ENCODE assay signal across 1 cellular context in the genomic region with DNA sequence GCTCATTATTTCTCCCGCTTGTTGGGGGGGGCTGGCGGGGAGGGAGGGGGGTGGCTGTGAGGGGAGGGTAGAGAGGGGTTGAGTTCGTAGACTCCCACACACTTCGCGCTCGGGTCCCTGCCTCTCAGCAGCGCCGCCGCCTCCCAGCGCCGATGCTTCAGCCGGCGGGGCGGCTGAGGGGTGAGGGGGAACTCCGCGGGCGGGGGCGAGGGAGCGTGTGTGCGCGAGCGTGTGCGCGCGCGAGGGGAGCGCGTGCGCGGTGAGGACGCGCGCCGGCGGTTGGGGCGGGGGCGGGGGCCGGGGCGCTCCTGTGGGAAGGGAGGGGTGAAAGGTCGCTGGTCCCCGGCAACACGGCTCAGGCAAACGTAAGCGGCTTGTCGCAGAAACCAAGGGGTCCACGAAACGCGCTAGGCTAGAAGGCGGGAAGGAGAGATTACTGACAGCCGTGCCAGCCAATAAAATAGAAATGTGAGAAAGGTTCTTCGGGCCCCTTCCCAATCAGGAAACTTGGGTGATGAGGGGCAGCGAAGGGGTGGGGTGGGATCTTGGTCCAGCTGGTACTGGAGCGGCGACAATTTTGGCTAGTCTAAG.
TF ChIP-seq lines count a peak whose summit lies in the region.

No MANE protein-coding gene starts in this region.

TF ChIP-seq in HepG2, 621 proteins besides CTCF, POLR2A, EP300 and RAD21 (continued from another document and continues in another):
- TF ChIP-seq AHDC1 (CRISPR knock-in tag; IDR thresholded peaks at IDR 0.05; ENCODE audit: borderline replicate concordance) (peak; percentile 36; the same call in 1 of the 2 replicates), MTF2 (CRISPR knock-in tag; IDR thresholded peaks at IDR 0.05; ENCODE audit: borderline replicate concordance) (peak; percentile 42; the same call in 1 of the 2 replicates), ZNF709 (CRISPR knock-in tag; IDR thresholded peaks at IDR 0.05) (peak; percentile 27; the same call in 1 of the 2 replicates), UBTF (CRISPR knock-in tag; IDR thresholded peaks at IDR 0.05) (peak; percentile 18; the same call in 1 of the 2 replicates), ZFX (CRISPR knock-in tag; IDR thresholded peaks at IDR 0.05; ENCODE audit: low read depth) (no peak), ZNF790 (CRISPR knock-in tag; IDR thresholded peaks at IDR 0.05; ENCODE audit: borderline replicate concordance) (0 out of 2 replicates have a peak, but pooled peaks have one; percentile 14), YEATS4 (CRISPR knock-in tag; IDR thresholded peaks at IDR 0.05; ENCODE audit: borderline replicate concordance) (peak; percentile 30), SP2 (CRISPR knock-in tag; IDR thresholded peaks at IDR 0.05) (peak; percentile 92), LCORL (IDR thresholded peaks at IDR 0.05) (no peak), LCORL (CRISPR knock-in tag; IDR thresholded peaks at IDR 0.05) (0 out of 2 replicates have a peak, but pooled peaks have one; percentile 24), ZNF460 (CRISPR knock-in tag; IDR thresholded peaks at IDR 0.05; ENCODE audit: borderline replicate concordance) (no peak), ZNF850 (CRISPR knock-in tag; conservative IDR thresholded peaks at IDR 0.05) (0 out of 2 replicates have a peak, but pooled peaks have one; percentile 28), MXI1 (IDR thresholded peaks at IDR 0.05; ENCODE audit: borderline replicate concordance, low read depth, low read length) (no peak), HOXA5 (CRISPR knock-in tag; IDR thresholded peaks at IDR 0.05) (0 out of 2 replicates have a peak, but pooled peaks have one; percentile 24), NONO (IDR thresholded peaks at IDR 0.05) (no peak), NONO (CRISPR knock-in tag; conservative IDR thresholded peaks at IDR 0.05) (0 out of 2 replicates have a peak, but pooled peaks have one; percentile 34), ZNF781 (CRISPR knock-in tag; IDR thresholded peaks at IDR 0.05; ENCODE audit: borderline replicate concordance, not compliant biosample characterization) (no peak), ASH2L (IDR thresholded peaks at IDR 0.05; ENCODE audit: insufficient read length, low read depth, low read length) (peak; percentile 13), ZNF670 (CRISPR knock-in tag; IDR thresholded peaks at IDR 0.05; ENCODE audit: borderline replicate concordance) (peak; percentile 80; the same call in 1 of the 2 replicates), ZNF468 (CRISPR knock-in tag; IDR thresholded peaks at IDR 0.05) (no peak), TFDP1 (CRISPR knock-in tag; IDR thresholded peaks at IDR 0.05; ENCODE audit: borderline replicate concordance) (peak; percentile 52; the same call in 1 of the 2 replicates), BCL6 (CRISPR knock-in tag; IDR thresholded peaks at IDR 0.05) (no peak), ZNF12 (CRISPR knock-in tag; IDR thresholded peaks at IDR 0.05) (0 out of 2 replicates have a peak, but pooled peaks have one; percentile 45), GABPB1 (CRISPR knock-in tag; IDR thresholded peaks at IDR 0.05) (peak; percentile 44; the same call in 1 of the 2 replicates), ZNF577 (CRISPR knock-in tag; IDR thresholded peaks at IDR 0.05; ENCODE audit: borderline replicate concordance, low read depth) (no peak), ZNF34 (CRISPR knock-in tag; IDR thresholded peaks at IDR 0.05; ENCODE audit: borderline replicate concordance) (0 out of 2 replicates have a peak, but pooled peaks have one; percentile 40), KDM5A (IDR thresholded peaks at IDR 0.05; ENCODE audit: borderline replicate concordance, low read length) (peak; percentile 43; the same call in 1 of the 2 replicates), NR2C2 (CRISPR knock-in tag; IDR thresholded peaks at IDR 0.05; ENCODE audit: borderline replicate concordance) (peak; percentile 93), GABPA (IDR thresholded peaks at IDR 0.05; ENCODE audit: low read depth, low read length) (no peak), GABPA (CRISPR knock-in tag; IDR thresholded peaks at IDR 0.05; ENCODE audit: low read depth) (0 out of 2 replicates have a peak, but pooled peaks have one; percentile 32), SALL1 (CRISPR knock-in tag; IDR thresholded peaks at IDR 0.05) (peak; percentile 62), ZSCAN25 (CRISPR knock-in tag; IDR thresholded peaks at IDR 0.05) (peak; percentile 49; the same call in 1 of the 2 replicates), ZNF430 (CRISPR knock-in tag; IDR thresholded peaks at IDR 0.05) (peak; percentile 42; the same call in 1 of the 2 replicates), ARNT (IDR thresholded peaks at IDR 0.05) (no peak), TFDP2 (CRISPR knock-in tag; IDR thresholded peaks at IDR 0.05) (peak; percentile 20; the same call in 1 of the 2 replicates)
- TF ChIP-seq, protein P1, sequence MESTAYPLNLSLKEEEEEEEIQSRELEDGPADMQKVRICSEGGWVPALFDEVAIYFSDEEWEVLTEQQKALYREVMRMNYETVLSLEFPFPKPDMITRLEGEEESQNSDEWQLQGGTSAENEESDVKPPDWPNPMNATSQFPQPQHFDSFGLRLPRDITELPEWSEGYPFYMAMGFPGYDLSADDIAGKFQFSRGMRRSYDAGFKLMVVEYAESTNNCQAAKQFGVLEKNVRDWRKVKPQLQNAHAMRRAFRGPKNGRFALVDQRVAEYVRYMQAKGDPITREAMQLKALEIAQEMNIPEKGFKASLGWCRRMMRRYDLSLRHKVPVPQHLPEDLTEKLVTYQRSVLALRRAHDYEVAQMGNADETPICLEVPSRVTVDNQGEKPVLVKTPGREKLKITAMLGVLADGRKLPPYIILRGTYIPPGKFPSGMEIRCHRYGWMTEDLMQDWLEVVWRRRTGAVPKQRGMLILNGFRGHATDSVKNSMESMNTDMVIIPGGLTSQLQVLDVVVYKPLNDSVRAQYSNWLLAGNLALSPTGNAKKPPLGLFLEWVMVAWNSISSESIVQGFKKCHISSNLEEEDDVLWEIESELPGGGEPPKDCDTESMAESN (CRISPR knock-in tag; conservative IDR thresholded peaks at IDR 0.05) = peak; percentile 32; the same call in 1 of the 2 replicates
- TF ChIP-seq, protein P2, sequence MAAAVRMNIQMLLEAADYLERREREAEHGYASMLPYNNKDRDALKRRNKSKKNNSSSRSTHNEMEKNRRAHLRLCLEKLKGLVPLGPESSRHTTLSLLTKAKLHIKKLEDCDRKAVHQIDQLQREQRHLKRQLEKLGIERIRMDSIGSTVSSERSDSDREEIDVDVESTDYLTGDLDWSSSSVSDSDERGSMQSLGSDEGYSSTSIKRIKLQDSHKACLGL (CRISPR knock-in tag; IDR thresholded peaks at IDR 0.05) = 0 out of 2 replicates have a peak, but pooled peaks have one; percentile 10
- TF ChIP-seq, protein P3, sequence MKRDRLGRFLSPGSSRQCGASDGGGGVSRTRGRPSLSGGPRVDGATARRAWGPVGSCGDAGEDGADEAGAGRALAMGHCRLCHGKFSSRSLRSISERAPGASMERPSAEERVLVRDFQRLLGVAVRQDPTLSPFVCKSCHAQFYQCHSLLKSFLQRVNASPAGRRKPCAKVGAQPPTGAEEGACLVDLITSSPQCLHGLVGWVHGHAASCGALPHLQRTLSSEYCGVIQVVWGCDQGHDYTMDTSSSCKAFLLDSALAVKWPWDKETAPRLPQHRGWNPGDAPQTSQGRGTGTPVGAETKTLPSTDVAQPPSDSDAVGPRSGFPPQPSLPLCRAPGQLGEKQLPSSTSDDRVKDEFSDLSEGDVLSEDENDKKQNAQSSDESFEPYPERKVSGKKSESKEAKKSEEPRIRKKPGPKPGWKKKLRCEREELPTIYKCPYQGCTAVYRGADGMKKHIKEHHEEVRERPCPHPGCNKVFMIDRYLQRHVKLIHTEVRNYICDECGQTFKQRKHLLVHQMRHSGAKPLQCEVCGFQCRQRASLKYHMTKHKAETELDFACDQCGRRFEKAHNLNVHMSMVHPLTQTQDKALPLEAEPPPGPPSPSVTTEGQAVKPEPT (CRISPR knock-in tag; IDR thresholded peaks at IDR 0.05; ENCODE audit: low read depth) = no peak
- TF ChIP-seq, protein P4, sequence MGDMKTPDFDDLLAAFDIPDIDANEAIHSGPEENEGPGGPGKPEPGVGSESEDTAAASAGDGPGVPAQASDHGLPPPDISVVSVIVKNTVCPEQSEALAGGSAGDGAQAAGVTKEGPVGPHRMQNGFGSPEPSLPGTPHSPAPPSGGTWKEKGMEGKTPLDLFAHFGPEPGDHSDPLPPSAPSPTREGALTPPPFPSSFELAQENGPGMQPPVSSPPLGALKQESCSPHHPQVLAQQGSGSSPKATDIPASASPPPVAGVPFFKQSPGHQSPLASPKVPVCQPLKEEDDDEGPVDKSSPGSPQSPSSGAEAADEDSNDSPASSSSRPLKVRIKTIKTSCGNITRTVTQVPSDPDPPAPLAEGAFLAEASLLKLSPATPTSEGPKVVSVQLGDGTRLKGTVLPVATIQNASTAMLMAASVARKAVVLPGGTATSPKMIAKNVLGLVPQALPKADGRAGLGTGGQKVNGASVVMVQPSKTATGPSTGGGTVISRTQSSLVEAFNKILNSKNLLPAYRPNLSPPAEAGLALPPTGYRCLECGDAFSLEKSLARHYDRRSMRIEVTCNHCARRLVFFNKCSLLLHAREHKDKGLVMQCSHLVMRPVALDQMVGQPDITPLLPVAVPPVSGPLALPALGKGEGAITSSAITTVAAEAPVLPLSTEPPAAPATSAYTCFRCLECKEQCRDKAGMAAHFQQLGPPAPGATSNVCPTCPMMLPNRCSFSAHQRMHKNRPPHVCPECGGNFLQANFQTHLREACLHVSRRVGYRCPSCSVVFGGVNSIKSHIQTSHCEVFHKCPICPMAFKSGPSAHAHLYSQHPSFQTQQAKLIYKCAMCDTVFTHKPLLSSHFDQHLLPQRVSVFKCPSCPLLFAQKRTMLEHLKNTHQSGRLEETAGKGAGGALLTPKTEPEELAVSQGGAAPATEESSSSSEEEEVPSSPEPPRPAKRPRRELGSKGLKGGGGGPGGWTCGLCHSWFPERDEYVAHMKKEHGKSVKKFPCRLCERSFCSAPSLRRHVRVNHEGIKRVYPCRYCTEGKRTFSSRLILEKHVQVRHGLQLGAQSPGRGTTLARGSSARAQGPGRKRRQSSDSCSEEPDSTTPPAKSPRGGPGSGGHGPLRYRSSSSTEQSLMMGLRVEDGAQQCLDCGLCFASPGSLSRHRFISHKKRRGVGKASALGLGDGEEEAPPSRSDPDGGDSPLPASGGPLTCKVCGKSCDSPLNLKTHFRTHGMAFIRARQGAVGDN (CRISPR knock-in tag; IDR thresholded peaks at IDR 0.05) = peak; percentile 31
